ENCODE assay signal across 7 cellular contexts in genomic region chr6:89411019-89411268, GRCh38. TPM values are rescaled to one million over a fixed set of nuclear protein-coding genes. Genes with fewer than 3 reads are reported as not detected.
DNase-seq lines count a peak whose midpoint lies in the region; ATAC-seq lines count a peak whose summit lies in the region.

No MANE protein-coding gene starts in this region.

- peaks cover 10 to 28% (median 18%) of the 10 kb centered on the region in 3 donors for H3K27me3 Mint-ChIP-seq in immature natural killer cell (ENCODE audit: low read depth in 3 of 3)
- peaks cover 0 to 12% of the 10 kb centered on the region in 2 donors for H3K27me3 Mint-ChIP-seq in stimulated activated naive B cell treated with anti-CD40 and anti-IgM and Interleukin-4, amounts not matched to agents 10 μg/mL and 1 μg/mL and 100 μg/mL, for 72 hours

- peak; percentile 13 for DNase-seq in adipocyte (ENCODE audit: low read depth)
- no peak for DNase-seq in immature natural killer cell
- DNase-seq in stimulated activated naive B cell treated with anti-CD40 and anti-IgM and Interleukin-4, amounts not matched to agents 10 μg/mL and 1 μg/mL and 100 μg/mL, for 72 hours: no peak
- no peak for DNase-seq in DMS153 treated with DMSO at 0.1 percent for 48 hours (lab: John Stamatoyannopoulos, UW; ENCODE audit: unreplicated experiment)
- no peak for DNase-seq in putamen (ENCODE audit: low spot score)

- no peaks in the 10 kb centered on the region for H3K9me3 ChIP-seq in HUES64 (ENCODE audit: insufficient read depth, low read depth, low read length)
- H3K9me3 ChIP-seq in adipocyte (ENCODE audit: control insufficient read depth, low read length): no peaks in the 10 kb centered on the region

- no peaks in the 10 kb centered on the region for H3K9me3 Mint-ChIP-seq in immature natural killer cell
- no peaks in the 10 kb centered on the region for H3K9me3 Mint-ChIP-seq in stimulated activated naive B cell treated with anti-CD40 and anti-IgM and Interleukin-4, amounts not matched to agents 10 μg/mL and 1 μg/mL and 100 μg/mL, for 72 hours

- H3K4me3 ChIP-seq in HUES64 (ENCODE audit: low read length) (peak overlapping the region; percentile 67), adipocyte (ENCODE audit: low read length) (peak overlapping the region; percentile 80)

- H3K36me3 ChIP-seq in HUES64 (ENCODE audit: insufficient read depth, low read length) (no peaks in the 10 kb centered on the region), adipocyte (ENCODE audit: control insufficient read depth, insufficient read depth, low read length, severe bottlenecking) (no peaks in the 10 kb centered on the region)

- peak overlapping the region; percentile 80 to 85 (median 81) for H3K4me3 Mint-ChIP-seq in immature natural killer cell
- H3K4me3 Mint-ChIP-seq in stimulated activated naive B cell treated with anti-CD40 and anti-IgM and Interleukin-4, amounts not matched to agents 10 μg/mL and 1 μg/mL and 100 μg/mL, for 72 hours: peak overlapping the region; percentile 87 to 100

- ATAC-seq in GM18498 (IDR thresholded peaks at IDR 0.05; ENCODE audit: unreplicated experiment): peak; percentile 8
- ATAC-seq in stimulated activated naive B cell treated with anti-CD40 and anti-IgM and Interleukin-4, amounts not matched to agents 10 μg/mL and 1 μg/mL and 100 μg/mL, for 72 hours (replicated peaks): peak; percentile 0 to 3

- peaks cover 14 to 25% of the 10 kb centered on the region in 2 donors for H3K4me1 Mint-ChIP-seq in immature natural killer cell
- peaks cover 16 to 37% of the 10 kb centered on the region in 2 donors for H3K4me1 Mint-ChIP-seq in stimulated activated naive B cell treated with anti-CD40 and anti-IgM and Interleukin-4, amounts not matched to agents 10 μg/mL and 1 μg/mL and 100 μg/mL, for 72 hours

- H3K27ac Mint-ChIP-seq in immature natural killer cell: peak overlapping the region in 1 of 6 donors; percentile 73
- peak overlapping the region; percentile 88 for H3K27ac Mint-ChIP-seq in stimulated activated naive B cell treated with anti-CD40 and anti-IgM and Interleukin-4, amounts not matched to agents 10 μg/mL and 1 μg/mL and 100 μg/mL, for 72 hours

- H3K9ac ChIP-seq in HUES64 (ENCODE audit: low read depth, low read length) (0 out of 2 replicates have a peak overlapping the region, but pooled peaks have one; percentile 42), adipocyte (ENCODE audit: low read length) (peak overlapping the region; percentile 67)

- 0% methylated on average over 12 of the region's 12 CpGs for WGBS in HUES64

- H3K27me3 ChIP-seq in HUES64 (ENCODE audit: insufficient read depth, low read length) (peaks cover 62% of the 10 kb centered on the region), adipocyte (replicated peaks; ENCODE audit: control insufficient read depth, insufficient read depth, low read length) (peaks cover 24% of the 10 kb centered on the region)

- H3K4me1 ChIP-seq in HUES64 (ENCODE audit: insufficient read depth, low read length) (peaks cover 45% of the 10 kb centered on the region), adipocyte (ENCODE audit: control insufficient read depth, insufficient read depth, low read length) (peaks cover 7% of the 10 kb centered on the region)

- H3K27ac ChIP-seq in HUES64 (ENCODE audit: low read depth, low read length): no peak overlapping the region

- H3K36me3 Mint-ChIP-seq in immature natural killer cell: no peaks in the 10 kb centered on the region
- H3K36me3 Mint-ChIP-seq in stimulated activated naive B cell treated with anti-CD40 and anti-IgM and Interleukin-4, amounts not matched to agents 10 μg/mL and 1 μg/mL and 100 μg/mL, for 72 hours: peaks cover 6 to 8% of the 10 kb centered on the region in 2 donors

RNA-seq across cellular contexts. Expression of gene RRAGD, which starts 1.1 kb away (rescaled TPM):
- 9.9 TPM for polyA plus RNA-seq in HUES64 (2013, experiment 1 of 2)
- polyA plus RNA-seq in HUES64 (2013, experiment 2 of 2): 10.5 TPM
- polyA plus RNA-seq in immature natural killer cell: under 1 TPM in 2 of 3 donors, not detected in 1; 0.11 to 0.22 TPM

RNA-seq across cellular contexts. Expression of gene ANKRD6, which starts 22.0 kb away (rescaled TPM):
- 7.8 TPM for polyA plus RNA-seq in HUES64 (2013, experiment 1 of 2)
- polyA plus RNA-seq in HUES64 (2013, experiment 2 of 2): 6.6 TPM
- 1 to 10 TPM in 1 of 3 donors, under 1 TPM in 2; 0.06 to 3.0 (median 0.52) TPM for polyA plus RNA-seq in immature natural killer cell

RNA-seq across cellular contexts. Expression of gene UBE2J1, which starts 58.4 kb away (rescaled TPM):
- 18.0 TPM for polyA plus RNA-seq in HUES64 (2013, experiment 1 of 2)
- 20.7 TPM for polyA plus RNA-seq in HUES64 (2013, experiment 2 of 2)
- 10 to 100 TPM; 38.2 to 54.8 (median 40.8) TPM for polyA plus RNA-seq in immature natural killer cell
